Comparison of ENCODE assay signal across 33 cellular contexts in the genomic region with DNA sequence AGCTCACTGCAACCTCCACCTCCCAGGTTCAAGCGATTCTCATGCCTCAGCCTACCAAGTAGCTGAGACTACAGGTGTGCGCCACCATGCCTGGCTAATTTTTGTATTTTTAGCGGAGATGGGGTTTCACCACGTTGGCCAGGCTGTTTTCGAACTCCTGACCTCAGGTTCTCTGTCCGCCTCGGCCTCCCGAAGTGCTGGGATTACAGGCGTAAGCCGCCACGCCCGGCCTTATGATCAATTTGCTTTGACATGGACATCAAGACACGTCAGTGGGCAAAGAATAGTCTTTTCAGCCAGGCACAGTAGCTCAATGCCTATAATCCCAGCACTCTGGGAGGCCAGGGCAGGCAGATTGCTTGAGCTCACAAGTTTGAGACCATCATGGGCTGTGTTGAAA. TPM values are rescaled to one million over a fixed set of nuclear protein-coding genes. Genes with fewer than 3 reads are reported as not detected.
"Had no signal": no experiment of that assay in that cellular context is flagged by ENCODE, and none has a peak within 500 bp of the region (broad histone marks: within the 10 kb centered on the region; RNA-seq: fewer than 3 reads in every experiment).

No MANE protein-coding gene starts in this region.

- H3K4me3 Mint-ChIP-seq: activated B cell treated with CpG ODN at 0.5 μM for 24 hours; activated CD4-positive, alpha-beta T cell treated with anti-CD3 and anti-CD28 coated beads, Interleukin-2, amount 10 ng/mL, durations not matched to agents 24 days and 14 days; activated CD8-positive, alpha-beta memory T cell treated with anti-CD3 and anti-CD28 coated beads, Interleukin-2, amount 10 ng/mL, durations not matched to agents 7 days and 5 days; activated CD8-positive, alpha-beta T cell treated with anti-CD3 and anti-CD28 coated beads, Interleukin-2, amount 10 ng/mL, durations not matched to agents 7 days and 5 days; activated naive CD4-positive, alpha-beta T cell treated with anti-CD3 and anti-CD28 coated beads, Interleukin-2, amount 10 ng/mL, durations not matched to agents 7 days and 5 days; activated naive CD4-positive, alpha-beta T cell treated with anti-CD3 and anti-CD28 coated beads, Interleukin-2, amount 50 U/mL, for 24 hours; activated naive CD8-positive, alpha-beta T cell; activated naive CD8-positive, alpha-beta T cell treated with anti-CD3 and anti-CD28 coated beads, Interleukin-2, amount 10 ng/mL, durations not matched to agents 7 days and 5 days; activated naive CD8-positive, alpha-beta T cell treated with anti-CD3 and anti-CD28 coated beads, Interleukin-2, amount 50 U/mL, for 24 hours; activated T-cell treated with anti-CD3 and anti-CD28 coated beads, Interleukin-2, amount 50 U/mL, for 24 hours; brain; central memory CD8-positive, alpha-beta T cell; T-cell; T-helper 2 cell treated with Interferon-gamma antibody and Interleukin-4, amounts not matched to agents 5 μg/mL and 100 μg/mL, for 36 hours had no signal

- H3K9me3 ChIP-seq: ascending aorta had no signal

- H3K27me3 Mint-ChIP-seq: activated B cell treated with CpG ODN at 0.5 μM for 24 hours; activated CD4-positive, alpha-beta T cell treated with anti-CD3 and anti-CD28 coated beads, Interleukin-2, amount 10 ng/mL, durations not matched to agents 24 days and 14 days; activated CD8-positive, alpha-beta memory T cell treated with anti-CD3 and anti-CD28 coated beads, Interleukin-2, amount 10 ng/mL, durations not matched to agents 7 days and 5 days; activated naive CD4-positive, alpha-beta T cell treated with anti-CD3 and anti-CD28 coated beads, Interleukin-2, amount 10 ng/mL, durations not matched to agents 7 days and 5 days; activated naive CD4-positive, alpha-beta T cell treated with anti-CD3 and anti-CD28 coated beads, Interleukin-2, amount 50 U/mL, for 24 hours; activated naive CD8-positive, alpha-beta T cell; activated naive CD8-positive, alpha-beta T cell treated with anti-CD3 and anti-CD28 coated beads, Interleukin-2, amount 10 ng/mL, durations not matched to agents 7 days and 5 days; activated naive CD8-positive, alpha-beta T cell treated with anti-CD3 and anti-CD28 coated beads, Interleukin-2, amount 50 U/mL, for 24 hours; activated T-cell treated with anti-CD3 and anti-CD28 coated beads, Interleukin-2, amount 50 U/mL, for 24 hours; brain; central memory CD8-positive, alpha-beta T cell; T-cell had no signal

- ATAC-seq: activated CD8-positive, alpha-beta memory T cell treated with anti-CD3 and anti-CD28 coated beads, Interleukin-2, amount 10 ng/mL, durations not matched to agents 7 days and 5 days; activated CD8-positive, alpha-beta T cell treated with anti-CD3 and anti-CD28 coated beads, Interleukin-2, amount 10 ng/mL, durations not matched to agents 7 days and 5 days; activated naive CD8-positive, alpha-beta T cell treated with anti-CD3 and anti-CD28 coated beads, Interleukin-2, amount 50 U/mL, for 24 hours; T-cell had no signal

- DNase-seq: activated B cell treated with CpG ODN at 0.5 μM for 24 hours; activated CD4-positive, alpha-beta T cell treated with anti-CD3 and anti-CD28 coated beads for 4 hours; activated CD4-positive, alpha-beta T cell treated with anti-CD3 and anti-CD28 coated beads, Interleukin-2, amount 10 ng/mL, durations not matched to agents 24 days and 14 days; activated CD4-positive, alpha-beta T cell treated with anti-CD3 and anti-CD28 coated beads, Interleukin-2, amount 50 U/mL, for 48 hours; activated CD4-positive, CD25-positive, alpha-beta regulatory T cell treated with anti-CD3 and anti-CD28 coated beads, Interleukin-2, amount 50 U/mL, for 72 hours; activated CD8-positive, alpha-beta memory T cell treated with anti-CD3 and anti-CD28 coated beads for 24 hours; activated CD8-positive, alpha-beta memory T cell treated with anti-CD3 and anti-CD28 coated beads, Interleukin-2, amount 10 ng/mL, durations not matched to agents 7 days and 5 days; activated CD8-positive, alpha-beta memory T cell treated with anti-CD3 and anti-CD28 coated beads, Interleukin-2, amount 50 U/mL, for 48 hours; activated CD8-positive, alpha-beta T cell treated with anti-CD3 and anti-CD28 coated beads, Interleukin-2, amount 10 ng/mL, durations not matched to agents 7 days and 5 days; activated effector memory CD4-positive, alpha-beta T cell treated with Interleukin-2 at 50 U/mL for 16 hours; activated gamma-delta T cell; activated naive CD4-positive, alpha-beta T cell treated with anti-CD3 and anti-CD28 coated beads, Interleukin-2, amount 10 ng/mL, durations not matched to agents 7 days and 5 days; activated naive CD4-positive, alpha-beta T cell treated with Interleukin-2 at 50 U/mL for 16 hours; activated naive CD8-positive, alpha-beta T cell treated with anti-CD3 and anti-CD28 coated beads, Interleukin-2, amount 10 ng/mL, durations not matched to agents 7 days and 5 days; activated naive CD8-positive, alpha-beta T cell treated with anti-CD3 and anti-CD28 coated beads, Interleukin-2, amount 50 U/mL, for 24 hours; activated T-cell treated with anti-CD3 and anti-CD28 coated beads, Interleukin-2, amount 50 U/mL, for 24 hours; activated T-cell treated with anti-CD3 and anti-CD28 coated beads, Interleukin-2, amount 50 U/mL, for 48 hours; amygdala; anterior cingulate cortex; caudate nucleus; cerebellar nuclear complex; T-cell; T-helper 2 cell; T-helper 9 cell had no signal

- FAIRE-seq: bronchial epithelial cell, TTC549 had no signal

- H3K27ac Mint-ChIP-seq: activated B cell treated with CpG ODN at 0.5 μM for 24 hours; activated CD4-positive, alpha-beta T cell treated with anti-CD3 and anti-CD28 coated beads, Interleukin-2, amount 10 ng/mL, durations not matched to agents 24 days and 14 days; activated CD8-positive, alpha-beta memory T cell treated with anti-CD3 and anti-CD28 coated beads, Interleukin-2, amount 10 ng/mL, durations not matched to agents 7 days and 5 days; activated CD8-positive, alpha-beta T cell treated with anti-CD3 and anti-CD28 coated beads, Interleukin-2, amount 10 ng/mL, durations not matched to agents 7 days and 5 days; activated naive CD4-positive, alpha-beta T cell treated with anti-CD3 and anti-CD28 coated beads, Interleukin-2, amount 10 ng/mL, durations not matched to agents 7 days and 5 days; activated naive CD4-positive, alpha-beta T cell treated with anti-CD3 and anti-CD28 coated beads, Interleukin-2, amount 50 U/mL, for 24 hours; activated naive CD8-positive, alpha-beta T cell; activated naive CD8-positive, alpha-beta T cell treated with anti-CD3 and anti-CD28 coated beads, Interleukin-2, amount 10 ng/mL, durations not matched to agents 7 days and 5 days; activated naive CD8-positive, alpha-beta T cell treated with anti-CD3 and anti-CD28 coated beads, Interleukin-2, amount 50 U/mL, for 24 hours; activated T-helper 2 cell treated with anti-CD3 and anti-CD28 coated beads, Interferon-gamma antibody, Interleukin-2, Interleukin-4, amounts not matched to agents 10 μg/mL and 5 μg/mL and 100 μg/mL, durations not matched to agents 14 hours and 24 hours and 36 hours; brain; T-helper 2 cell treated with Interferon-gamma antibody and Interleukin-4, amounts not matched to agents 5 μg/mL and 100 μg/mL, for 36 hours had no signal

- H3K9me3 Mint-ChIP-seq: activated B cell treated with CpG ODN at 0.5 μM for 24 hours; activated naive CD4-positive, alpha-beta T cell treated with anti-CD3 and anti-CD28 coated beads, Interleukin-2, amount 10 ng/mL, durations not matched to agents 7 days and 5 days; activated naive CD8-positive, alpha-beta T cell treated with anti-CD3 and anti-CD28 coated beads, Interleukin-2, amount 50 U/mL, for 24 hours; activated T-cell treated with anti-CD3 and anti-CD28 coated beads, Interleukin-2, amount 50 U/mL, for 24 hours; activated T-helper 2 cell treated with anti-CD3 and anti-CD28 coated beads, Interferon-gamma antibody, Interleukin-2, Interleukin-4, amounts not matched to agents 10 μg/mL and 5 μg/mL and 100 μg/mL, durations not matched to agents 14 hours and 24 hours and 36 hours; central memory CD8-positive, alpha-beta T cell; T-cell; T-helper 2 cell treated with Interferon-gamma antibody and Interleukin-4, amounts not matched to agents 5 μg/mL and 100 μg/mL, for 36 hours had no signal

RNA-seq across cellular contexts. Expression of a gene that starts 48.0 kb away (rescaled TPM):
- total RNA-seq: ascending aorta had no signal
